8 cellular contexts compared by ENCODE assay signal in the genomic region with DNA sequence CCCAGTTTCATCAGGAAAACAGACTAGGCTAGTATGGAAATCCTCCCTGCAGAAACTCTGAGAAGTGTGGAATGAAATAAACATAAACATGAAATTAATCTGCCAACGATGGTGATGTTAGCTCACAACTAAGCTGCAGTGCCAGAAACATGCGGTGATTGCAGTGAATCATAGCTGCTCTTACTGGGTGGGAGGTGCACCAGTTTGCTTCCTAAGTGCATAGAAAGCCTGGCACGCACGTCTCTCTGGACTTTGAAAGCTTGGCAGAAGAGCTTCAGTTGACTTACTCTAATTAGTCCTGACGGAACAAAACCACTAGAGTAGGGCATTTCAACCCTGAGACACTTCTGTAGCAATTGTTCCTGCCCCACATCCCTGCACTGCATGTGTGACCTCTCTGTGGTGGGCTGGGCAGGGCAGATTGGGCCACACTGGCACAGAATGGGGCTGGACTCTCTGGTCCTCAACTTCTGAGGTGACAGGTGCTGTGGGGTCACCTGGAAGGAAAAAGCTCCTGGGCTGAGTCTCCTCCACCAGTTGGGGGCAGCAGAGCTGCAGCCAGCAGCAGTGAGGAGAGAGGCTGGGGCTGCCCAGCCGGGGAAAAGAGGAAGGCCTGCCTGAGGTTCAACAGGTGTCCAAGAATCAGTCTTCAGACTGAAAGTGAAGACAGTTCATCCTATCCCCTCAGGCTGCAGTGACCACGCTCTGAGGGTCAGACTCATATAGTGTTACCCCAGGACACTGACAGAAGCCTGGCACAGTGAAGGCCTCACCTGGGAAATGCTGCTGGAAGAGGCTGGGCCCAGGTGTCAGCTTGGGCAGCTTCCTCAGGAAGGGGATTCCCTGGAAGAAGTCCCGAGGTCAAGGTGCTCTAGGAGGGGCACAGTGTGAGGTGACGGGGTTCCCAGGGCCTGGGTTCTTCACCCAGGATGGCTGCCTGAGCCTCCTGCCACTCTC.
DNase-seq lines count a peak whose midpoint lies in the region; ATAC-seq, FAIRE-seq and TF ChIP-seq lines count a peak whose summit lies in the region.

No MANE protein-coding gene starts in this region.

- no peak overlapping the region for H3K9ac ChIP-seq in SU-DHL-6 (ENCODE audit: low read length)

- no peak overlapping the region for H3K4me3 ChIP-seq in SU-DHL-6 (ENCODE audit: insufficient read depth, low read length, poor library complexity, severe bottlenecking)

- peak; percentile 44 for TF ChIP-seq CTCF in SU-DHL-6 (IDR thresholded peaks at IDR 0.05; ENCODE audit: insufficient read depth, low read length, poor library complexity, severe bottlenecking)

- peak; percentile 0 for DNase-seq in DMS53 treated with DMSO at 0.1 percent for 48 hours (lab: John Stamatoyannopoulos, UW; ENCODE audit: unreplicated experiment)
- DNase-seq in GM19239 (ENCODE audit: insufficient read length, low spot score), result no peak
- DNase-seq in inferior parietal cortex (ENCODE audit: extremely low spot score), result peak; percentile 32
- no peak for DNase-seq in NCI-H1105 treated with DMSO at 0.1 percent for 48 hours (lab: John Stamatoyannopoulos, UW)
- no peak for DNase-seq in NCI-H128 (lab: John Stamatoyannopoulos, UW; ENCODE audit: unreplicated experiment)

- H3K79me2 ChIP-seq in SU-DHL-6 (ENCODE audit: insufficient read depth, low read length), result no peaks in the 10 kb centered on the region

- H3K27ac ChIP-seq in SU-DHL-6 (ENCODE audit: low read depth, low read length), result no peak overlapping the region

- H3K27me3 ChIP-seq in SU-DHL-6 (ENCODE audit: low read length), result no peaks in the 10 kb centered on the region

- no peak overlapping the region for H2AFZ ChIP-seq in SU-DHL-6 (ENCODE audit: low read depth, low read length, severe bottlenecking)

- ATAC-seq in GM21390 (IDR thresholded peaks at IDR 0.05; ENCODE audit: unreplicated experiment) (no peak), HG03139 (IDR thresholded peaks at IDR 0.05; ENCODE audit: unreplicated experiment) (no peak)

- peak; percentile 67 for FAIRE-seq in GM19239 (lab: Jason Lieb, UNC)

- H3K9me2 ChIP-seq in SU-DHL-6 (replicated peaks; ENCODE audit: insufficient read depth, low read length), result no peaks in the 10 kb centered on the region

- H3K36me3 ChIP-seq in SU-DHL-6 (ENCODE audit: low read length), result no peaks in the 10 kb centered on the region

- no peaks in the 10 kb centered on the region for H3F3A ChIP-seq in SU-DHL-6 (ENCODE audit: insufficient read depth)

- H4K20me1 ChIP-seq in SU-DHL-6 (ENCODE audit: low read depth, low read length), result no peaks in the 10 kb centered on the region

- H3K9me3 ChIP-seq in SU-DHL-6 (ENCODE audit: insufficient read depth, low read length), result no peaks in the 10 kb centered on the region

- H3K4me2 ChIP-seq in SU-DHL-6 (ENCODE audit: low read depth, low read length, poor library complexity, severe bottlenecking), result no peak overlapping the region

Comparison
In these comparisons a context has a peak if more than half of its experiments do, and no peak if none do; other contexts are left out.
1. DNase-seq: peak in DMS53 treated with DMSO at 0.1 percent for 48 hours (single experiment) and inferior parietal cortex (single experiment); none in GM19239 (single experiment), NCI-H1105 treated with DMSO at 0.1 percent for 48 hours (single experiment) and NCI-H128 (single experiment).